Comparison of ENCODE assay signal across 12 cellular contexts in genomic region chr5:54524704-54525103, GRCh38. TPM values are rescaled to one million over a fixed set of nuclear protein-coding genes. Genes with fewer than 3 reads are reported as not detected.
DNase-seq lines count a peak whose midpoint lies in the region; ATAC-seq and TF ChIP-seq lines count a peak whose summit lies in the region.
"Had no signal": no experiment of that assay in that cellular context is flagged by ENCODE, and none has a peak within 500 bp of the region (broad histone marks: within the 10 kb centered on the region; RNA-seq: fewer than 3 reads in every experiment).

No MANE protein-coding gene starts in this region.

- H3K27ac Mint-ChIP-seq in stimulated activated effector memory CD8-positive, alpha-beta T cell treated with anti-CD3 and anti-CD28 coated beads, Interleukin-12 subunit alpha, Interleukin-12 subunit beta, amount 100 ng/mL, for 72 hours = peak overlapping the region; percentile 35
- no peak overlapping the region for H3K27ac Mint-ChIP-seq in activated CD8-positive, alpha-beta T cell treated with anti-CD3 and anti-CD28 coated beads, Interleukin-2, amount 10 ng/mL, durations not matched to agents 7 days and 5 days
- H3K27ac Mint-ChIP-seq in naive thymus-derived CD8-positive, alpha-beta T cell = peak overlapping the region in 2 of 10 donors; percentile 22 to 27

- H3K4me1 ChIP-seq in HEK293 (ENCODE audit: control insufficient read depth, insufficient read depth, low read length) (peaks cover 17% of the 10 kb centered on the region; the same call in 1 of the 2 replicates), lower lobe of right lung (peaks cover 80% of the 10 kb centered on the region)

- CTCF ChIA-PET in HEK293 (lab: Yijun Ruan, JAX) = interaction anchor here (0.6 to 2.8 kb wide), 3 partner anchors 13 to 371 kb away, joined by 3 to 9 read pairs (median 4); no protein-coding TSS in a partner anchor
- CTCF ChIA-PET in activated CD8-positive, alpha-beta T cell treated with anti-CD3 and anti-CD28 coated beads, Interleukin-2, amount 10 ng/mL, durations not matched to agents 7 days and 5 days (lab: Charles Lee) = interaction anchor here (0.8 to 1.5 kb wide), 5 partner anchors 8 to 635 kb away, joined by 3 to 8 read pairs (median 4); no protein-coding TSS in a partner anchor

- intact Hi-C loops in lower lobe of right lung (cut with DNase I) = loop anchor here (5.0 kb wide), 1 partner anchor 323 kb away; no protein-coding TSS in a partner anchor

- H3K4me3 ChIP-seq in HEK293 (ENCODE audit: low read depth, low read length) = no peak overlapping the region
- H3K4me3 ChIP-seq in choroid plexus epithelial cell (ENCODE audit: low read depth, low read length) = peak overlapping the region; percentile 32
- peak overlapping the region; percentile 32 for H3K4me3 ChIP-seq in lower lobe of right lung

- H3K27ac ChIP-seq in HEK293 (ENCODE audit: extremely low read depth, low read depth, low read length) = no peak overlapping the region; the same call in 1 of the 2 replicates
- peak overlapping the region; percentile 47 for H3K27ac ChIP-seq in lower lobe of right lung

- DNase-seq in choroid plexus epithelial cell (ENCODE audit: low read depth) (peak; percentile 74), lower lobe of right lung (peak; percentile 58), NCI-H1436 treated with DMSO at 0.1 percent for 48 hours (lab: John Stamatoyannopoulos, UW) (no peak)
- DNase-seq in stimulated activated effector memory CD8-positive, alpha-beta T cell treated with anti-CD3 and anti-CD28 coated beads, Interleukin-12 subunit alpha, Interleukin-12 subunit beta, amount 100 ng/mL, for 72 hours (ENCODE audit: low spot score in 2 of 2) = peak in 1 of 2 donors; percentile 47
- no peak for DNase-seq in activated CD8-positive, alpha-beta T cell treated with anti-CD3 and anti-CD28 coated beads, Interleukin-2, amount 10 ng/mL, durations not matched to agents 7 days and 5 days
- DNase-seq in naive thymus-derived CD8-positive, alpha-beta T cell = no peak
- DNase-seq: activated T-cell treated with anti-CD3 and anti-CD28 coated beads for 4 hours; cerebellar nuclear complex; NCI-H2107; stimulated activated CD4-positive, alpha-beta T cell treated with anti-CD3 and anti-CD28 coated beads, Interleukin-2, amount 100 ng/mL, for 48 hours had no signal

- H3K4me1 Mint-ChIP-seq in stimulated activated effector memory CD8-positive, alpha-beta T cell treated with anti-CD3 and anti-CD28 coated beads, Interleukin-12 subunit alpha, Interleukin-12 subunit beta, amount 100 ng/mL, for 72 hours = peaks cover 46% of the 10 kb centered on the region
- H3K4me1 Mint-ChIP-seq in activated CD8-positive, alpha-beta T cell treated with anti-CD3 and anti-CD28 coated beads, Interleukin-2, amount 10 ng/mL, durations not matched to agents 7 days and 5 days (ENCODE audit: low read depth) = peaks cover 40% of the 10 kb centered on the region
- H3K4me1 Mint-ChIP-seq in naive thymus-derived CD8-positive, alpha-beta T cell = peaks cover 0 to 57% (median 11%) of the 10 kb centered on the region in 4 donors

- H3K27me3 Mint-ChIP-seq in activated CD8-positive, alpha-beta T cell treated with anti-CD3 and anti-CD28 coated beads, Interleukin-2, amount 10 ng/mL, durations not matched to agents 7 days and 5 days (ENCODE audit: low read depth) = no peaks in the 10 kb centered on the region
- H3K27me3 Mint-ChIP-seq in naive thymus-derived CD8-positive, alpha-beta T cell = no peaks in the 10 kb centered on the region

- no peaks in the 10 kb centered on the region for H3K27me3 ChIP-seq in lower lobe of right lung (ENCODE audit: low read depth)

- H3K9me3 Mint-ChIP-seq in stimulated activated effector memory CD8-positive, alpha-beta T cell treated with anti-CD3 and anti-CD28 coated beads, Interleukin-12 subunit alpha, Interleukin-12 subunit beta, amount 100 ng/mL, for 72 hours = no peaks in the 10 kb centered on the region
- no peaks in the 10 kb centered on the region for H3K9me3 Mint-ChIP-seq in activated CD8-positive, alpha-beta T cell treated with anti-CD3 and anti-CD28 coated beads, Interleukin-2, amount 10 ng/mL, durations not matched to agents 7 days and 5 days (ENCODE audit: insufficient read depth)
- H3K9me3 Mint-ChIP-seq in naive thymus-derived CD8-positive, alpha-beta T cell = no peaks in the 10 kb centered on the region

- ATAC-seq in lower lobe of right lung (peak; percentile 18 to 20), GM21576 (IDR thresholded peaks at IDR 0.05; ENCODE audit: unreplicated experiment) (no peak)
- ATAC-seq in stimulated activated effector memory CD8-positive, alpha-beta T cell treated with anti-CD3 and anti-CD28 coated beads, Interleukin-12 subunit alpha, Interleukin-12 subunit beta, amount 100 ng/mL, for 72 hours = no peak
- no peak for ATAC-seq in activated CD8-positive, alpha-beta T cell treated with anti-CD3 and anti-CD28 coated beads, Interleukin-2, amount 10 ng/mL, durations not matched to agents 7 days and 5 days
- no peak for ATAC-seq in naive thymus-derived CD8-positive, alpha-beta T cell

- H3K36me3 Mint-ChIP-seq in stimulated activated effector memory CD8-positive, alpha-beta T cell treated with anti-CD3 and anti-CD28 coated beads, Interleukin-12 subunit alpha, Interleukin-12 subunit beta, amount 100 ng/mL, for 72 hours = peaks cover 12% of the 10 kb centered on the region
- H3K36me3 Mint-ChIP-seq in activated CD8-positive, alpha-beta T cell treated with anti-CD3 and anti-CD28 coated beads, Interleukin-2, amount 10 ng/mL, durations not matched to agents 7 days and 5 days (ENCODE audit: low read depth) = peaks cover 35% of the 10 kb centered on the region
- peaks cover 0 to 14% (median 2%) of the 10 kb centered on the region in 3 donors for H3K36me3 Mint-ChIP-seq in naive thymus-derived CD8-positive, alpha-beta T cell

- H3K4me3 Mint-ChIP-seq in stimulated activated effector memory CD8-positive, alpha-beta T cell treated with anti-CD3 and anti-CD28 coated beads, Interleukin-12 subunit alpha, Interleukin-12 subunit beta, amount 100 ng/mL, for 72 hours = no peak overlapping the region
- no peak overlapping the region for H3K4me3 Mint-ChIP-seq in activated CD8-positive, alpha-beta T cell treated with anti-CD3 and anti-CD28 coated beads, Interleukin-2, amount 10 ng/mL, durations not matched to agents 7 days and 5 days
- H3K4me3 Mint-ChIP-seq in naive thymus-derived CD8-positive, alpha-beta T cell = peak overlapping the region in 5 of 10 donors; percentile 10 to 48 (median 15)

- POLR2A ChIA-PET in HEK293 (lab: Yijun Ruan, JAX) = no interaction called here
- POLR2A ChIA-PET in activated CD8-positive, alpha-beta T cell treated with anti-CD3 and anti-CD28 coated beads, Interleukin-2, amount 10 ng/mL, durations not matched to agents 7 days and 5 days (lab: Charles Lee) = no interaction called here
- POLR2A ChIA-PET in naive thymus-derived CD8-positive, alpha-beta T cell (lab: Charles Lee) = no interaction called here

- H3K9me3 ChIP-seq in HEK293 (ENCODE audit: control insufficient read depth, insufficient read depth, low read depth, low read length) = no peaks in the 10 kb centered on the region
- no peaks in the 10 kb centered on the region for H3K9me3 ChIP-seq in lower lobe of right lung

- TF ChIP-seq CTCF in HEK293 (tag by site-specific recombination; IDR thresholded peaks at IDR 0.05) = no peak
- no peak for TF ChIP-seq CTCF in choroid plexus epithelial cell (conservative IDR thresholded peaks at IDR 0.05; ENCODE audit: low read depth, low read length)
- no peak for TF ChIP-seq CTCF in lower lobe of right lung (IDR thresholded peaks at IDR 0.05)

- H3K36me3 ChIP-seq in HEK293 (ENCODE audit: control insufficient read depth in 2 of 2, insufficient read depth in 1 of 2, low read length in 2 of 2) (peaks cover 0 to 4% of the 10 kb centered on the region in 2 experiments; a peak in 1 of 3 replicates), lower lobe of right lung (no peaks in the 10 kb centered on the region)

TF ChIP-seq in HEK293, 187 proteins besides CTCF, POLR2A, EP300 and RAD21:
- TF ChIP-seq HIC1 (tag by site-specific recombination; IDR thresholded peaks at IDR 0.05) (0 out of 2 replicates have a peak, but pooled peaks have one; percentile 27), MEIS1 (CRISPR knock-in tag; IDR thresholded peaks at IDR 0.05; ENCODE audit: borderline replicate concordance) (no peak), ZNF629 (tag by site-specific recombination; IDR thresholded peaks at IDR 0.05) (no peak), ZNF274 (IDR thresholded peaks at IDR 0.05; ENCODE audit: low read length) (no peak), ZNF274 (tag by site-specific recombination; IDR thresholded peaks at IDR 0.05; ENCODE audit: borderline replicate concordance) (no peak), EGR2 (tag by site-specific recombination; IDR thresholded peaks at IDR 0.05; ENCODE audit: low read depth) (0 out of 2 replicates have a peak, but pooled peaks have one; percentile 7), ZFHX2 (tag by site-specific recombination; conservative IDR thresholded peaks at IDR 0.05) (peak; percentile 57), ZNF366 (tag by site-specific recombination; conservative IDR thresholded peaks at IDR 0.05) (no peak)

RNA-seq across cellular contexts. Expression of gene SNX18, which starts 7.1 kb away (rescaled TPM):
- 33.6 TPM for total RNA-seq in lower lobe of right lung
- total RNA-seq in activated CD8-positive, alpha-beta T cell treated with anti-CD3 and anti-CD28 coated beads, Interleukin-2, amount 10 ng/mL, durations not matched to agents 7 days and 5 days = 10 to 100 TPM; 17.1 to 19.3 TPM
- 10 to 100 TPM; 33.4 to 33.9 TPM for total RNA-seq in naive thymus-derived CD8-positive, alpha-beta T cell
- 1 to 10 TPM; 2.6 to 3.3 (median 3.2) TPM for polyA plus RNA-seq in naive thymus-derived CD8-positive, alpha-beta T cell

Comparison
In these comparisons a context has a peak if more than half of its experiments do, and no peak if none do; other contexts are left out.
1. DNase-seq: peak in choroid plexus epithelial cell (single experiment) and lower lobe of right lung (single experiment); none in activated CD8-positive, alpha-beta T cell treated with anti-CD3 and anti-CD28 coated beads, Interleukin-2, amount 10 ng/mL, durations not matched to agents 7 days and 5 days (single experiment), NCI-H1436 treated with DMSO at 0.1 percent for 48 hours (single experiment) and naive thymus-derived CD8-positive, alpha-beta T cell (0 of 10).
2. ATAC-seq: peak in lower lobe of right lung (2 of 2); none in stimulated activated effector memory CD8-positive, alpha-beta T cell treated with anti-CD3 and anti-CD28 coated beads, Interleukin-12 subunit alpha, Interleukin-12 subunit beta, amount 100 ng/mL, for 72 hours (single experiment), GM21576 (single experiment), activated CD8-positive, alpha-beta T cell treated with anti-CD3 and anti-CD28 coated beads, Interleukin-2, amount 10 ng/mL, durations not matched to agents 7 days and 5 days (single experiment) and naive thymus-derived CD8-positive, alpha-beta T cell (0 of 2).